24 cellular contexts compared by ENCODE assay signal in the genomic region with DNA sequence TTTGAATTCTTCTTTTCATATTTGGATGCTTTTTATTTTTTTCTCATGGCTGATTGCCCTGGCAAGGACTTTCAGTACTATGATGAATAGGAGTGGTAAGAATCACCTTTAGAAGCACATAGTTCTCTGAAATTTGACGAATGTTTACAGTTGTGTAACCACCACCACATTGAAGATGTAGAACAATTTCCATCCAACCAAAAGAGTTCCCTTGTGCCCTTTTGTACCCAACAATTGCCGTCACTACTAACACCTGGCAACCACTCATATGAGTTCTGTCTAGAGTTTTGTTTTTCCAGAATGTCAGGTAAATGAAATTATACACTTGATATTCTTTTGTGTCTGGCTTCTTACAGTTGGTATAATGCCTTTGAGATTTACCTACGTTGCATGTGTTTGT.
"Had no signal": no experiment of that assay in that cellular context is flagged by ENCODE, and none has a peak within 500 bp of the region (broad histone marks: within the 10 kb centered on the region; RNA-seq: fewer than 3 reads in every experiment).

No MANE protein-coding gene starts in this region.

- H3K4me1 ChIP-seq: gastrocnemius medialis, pancreas, prostate gland, stomach, thyroid gland had no signal

- H3K27ac ChIP-seq: coronary artery, dorsolateral prefrontal cortex, gastrocnemius medialis, pancreas, prostate gland, stomach, thyroid gland had no signal

- H3K4me3 ChIP-seq: coronary artery, dorsolateral prefrontal cortex, gastrocnemius medialis, pancreas, prostate gland, stomach, thyroid gland had no signal

- DNase-seq: activated CD4-positive, alpha-beta memory T cell treated with anti-CD3 and anti-CD28 coated beads, Interleukin-2, amount 10 ng/mL, durations not matched to agents 7 days and 5 days; activated CD4-positive, alpha-beta T cell treated with anti-CD3 and anti-CD28 coated beads, Interleukin-2, amount 10 ng/mL, durations not matched to agents 24 days and 14 days; activated CD4-positive, CD25-positive, alpha-beta regulatory T cell treated with anti-CD3 and anti-CD28 coated beads, Interleukin-2, amount 50 U/mL, for 72 hours; activated CD8-positive, alpha-beta memory T cell treated with anti-CD3 and anti-CD28 coated beads, Interleukin-2, amount 50 U/mL, for 48 hours; activated gamma-delta T cell; activated T-cell treated with anti-CD3 and anti-CD28 coated beads, Interleukin-2, amount 50 U/mL, for 24 hours; dorsolateral prefrontal cortex; effector memory CD8-positive, alpha-beta T cell; erythroblast; gastrocnemius medialis; glutamatergic neuron; islet precursor cell; left ventricle myocardium superior; naive B cell; pancreas; stimulated activated CD4-positive, alpha-beta T cell treated with anti-CD3 and anti-CD28 coated beads, Interleukin-15, amount 100 ng/mL, for 24 hours; stimulated activated CD4-positive, alpha-beta T cell treated with anti-CD3 and anti-CD28 coated beads, Interleukin-2, amount 100 ng/mL, for 24 hours; stimulated activated naive B cell treated with anti-CD40 and anti-IgM and Interleukin-4, amounts not matched to agents 10 μg/mL and 1 μg/mL and 100 μg/mL, for 72 hours; stomach; T-helper 2 cell; thyroid gland had no signal

- ATAC-seq: activated naive CD4-positive, alpha-beta T cell treated with anti-CD3 and anti-CD28 coated beads, Interleukin-2, amount 50 U/mL, for 72 hours; effector memory CD8-positive, alpha-beta T cell; gastrocnemius medialis; left ventricle myocardium superior; pancreas; stimulated activated naive B cell treated with anti-CD40 and anti-IgM and Interleukin-4, amounts not matched to agents 10 μg/mL and 1 μg/mL and 100 μg/mL, for 72 hours had no signal

- H3K9me3 ChIP-seq: pancreas, prostate gland, thyroid gland had no signal

- H3K36me3 ChIP-seq: gastrocnemius medialis, pancreas, prostate gland, stomach, thyroid gland had no signal

- H3K27me3 ChIP-seq: dorsolateral prefrontal cortex, gastrocnemius medialis, pancreas, stomach, thyroid gland had no signal
